Comparison of ENCODE assay signal across 1 cellular context in the genomic region with DNA sequence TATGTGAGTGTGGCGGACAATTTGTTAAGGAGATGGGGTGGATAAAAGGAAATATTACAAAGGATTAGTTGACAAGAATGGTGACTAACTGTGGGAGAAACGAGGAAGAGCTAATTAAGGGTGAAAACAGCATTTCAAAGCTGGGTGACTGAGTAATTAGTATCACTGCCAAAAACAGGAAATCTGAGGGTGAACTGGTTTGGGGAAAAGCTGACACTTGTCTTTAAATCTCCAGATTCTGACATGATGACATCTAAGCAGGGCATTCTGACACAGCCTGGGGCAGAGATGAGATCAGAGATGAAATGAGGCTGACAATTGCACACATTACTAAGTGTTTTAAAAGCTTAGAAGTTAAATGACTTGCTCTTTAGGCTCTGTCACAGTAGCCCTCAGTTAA.
TF ChIP-seq lines count a peak whose summit lies in the region.

No MANE protein-coding gene starts in this region.

TF ChIP-seq in H1, 55 proteins besides CTCF, POLR2A, EP300 and RAD21 (continued from another document):
- TF ChIP-seq ATF2 (IDR thresholded peaks at IDR 0.05; ENCODE audit: low read length) (no peak), TEAD4 (IDR thresholded peaks at IDR 0.05; ENCODE audit: low read depth, low read length) (no peak), CBX8 (IDR thresholded peaks at IDR 0.05; ENCODE audit: borderline replicate concordance, low read depth, low read length) (no peak), YY1 (IDR thresholded peaks at IDR 0.05; ENCODE audit: low read depth, low read length) (no peak), FOSL1 (IDR thresholded peaks at IDR 0.05; ENCODE audit: insufficient read depth, low read depth, low read length) (no peak), CHD2 (IDR thresholded peaks at IDR 0.05; ENCODE audit: low read length) (no peak), BACH1 (IDR thresholded peaks at IDR 0.05; ENCODE audit: low read length) (no peak), CEBPB (IDR thresholded peaks at IDR 0.05; ENCODE audit: low read depth, low read length) (no peak), JUND (IDR thresholded peaks at IDR 0.05; ENCODE audit: low read length) (no peak)
TF ChIP-seq in H1: peak in this region for 0.
